26 cellular contexts compared by ENCODE assay signal in genomic region chr17:50194441-50195195, GRCh38. TPM values are rescaled to one million over a fixed set of nuclear protein-coding genes. Genes with fewer than 3 reads are reported as not detected.
DNase-seq lines count a peak whose midpoint lies in the region; ATAC-seq and TF ChIP-seq lines count a peak whose summit lies in the region.
"Had no signal": no experiment of that assay in that cellular context is flagged by ENCODE, and none has a peak within 500 bp of the region (broad histone marks: within the 10 kb centered on the region; RNA-seq: fewer than 3 reads in every experiment).

No MANE protein-coding gene starts in this region.

- intact Hi-C loops in esophagus squamous epithelium (cut with DNase I), result no loop called here

- no peak overlapping the region for H3K4me3 ChIP-seq in SK-N-SH (ENCODE audit: low read depth in 2 of 2, low read length in 1 of 2)
- H3K4me3 ChIP-seq in esophagus squamous epithelium, result no peak overlapping the region
- no peak overlapping the region for H3K4me3 ChIP-seq in osteoblast (ENCODE audit: insufficient read depth, low read length)
- H3K4me3 ChIP-seq in urinary bladder (ENCODE audit: low read depth, low read length), result no peak overlapping the region
- H3K4me3 ChIP-seq in GM23338, result no peak overlapping the region
- H3K4me3 ChIP-seq: neural progenitor cell, testis had no signal

- TF ChIP-seq CTCF in SK-N-SH (IDR thresholded peaks at IDR 0.05) (no peak), esophagus squamous epithelium (IDR thresholded peaks at IDR 0.05) (no peak), osteoblast (IDR thresholded peaks at IDR 0.05; ENCODE audit: extremely low read depth, low read depth, low read length) (no peak), GM23338 (conservative IDR thresholded peaks at IDR 0.05; ENCODE audit: low read depth in 2 of 2) (no peak)

- no peak overlapping the region; the same call in 1 of the 2 replicates for H3K9ac ChIP-seq in SK-N-SH
- H3K9ac ChIP-seq: neural progenitor cell had no signal

- H3K9me3 ChIP-seq in SK-N-SH, result no peaks in the 10 kb centered on the region
- no peaks in the 10 kb centered on the region for H3K9me3 ChIP-seq in esophagus squamous epithelium
- no peaks in the 10 kb centered on the region for H3K9me3 ChIP-seq in osteoblast (ENCODE audit: low read depth, low read length)
- H3K9me3 ChIP-seq: testis had no signal

- H3K27me3 Mint-ChIP-seq in GM23338 (ENCODE audit: insufficient read depth, low read depth, poor library complexity), result peaks cover under 1% of the 10 kb centered on the region

- no peak overlapping the region for H2AFZ ChIP-seq in SK-N-SH (ENCODE audit: low read depth)
- no peak overlapping the region for H2AFZ ChIP-seq in osteoblast (ENCODE audit: low read length)
- H2AFZ ChIP-seq in GM23338, result no peak overlapping the region
- H2AFZ ChIP-seq: neural progenitor cell had no signal

- ATAC-seq in SK-N-SH treated with all-trans-retinoic acid at 6 μM for 48 hours (no peak), GM23338 (no peak), HG03196 (IDR thresholded peaks at IDR 0.05; ENCODE audit: unreplicated experiment) (no peak)
- ATAC-seq: sciatic nerve had no signal

- no peak overlapping the region for H3K4me3 Mint-ChIP-seq in GM23338
- H3K4me3 Mint-ChIP-seq: activated CD4-positive, alpha-beta T cell treated with anti-CD3 and anti-CD28 coated beads, Interleukin-2, amount 10 ng/mL, durations not matched to agents 7 days and 5 days; H9; neural progenitor cell had no signal

- H3K36me3 ChIP-seq in SK-N-SH (replicated peaks in 1 of 2; ENCODE audit: control insufficient read depth in 1 of 2, insufficient read depth in 2 of 2, low read length in 1 of 2), result peaks cover 96% of the 10 kb centered on the region in 2 experiments
- peaks cover 4 to 83% (median 7%) of the 10 kb centered on the region in 3 donors for H3K36me3 ChIP-seq in esophagus squamous epithelium
- peaks cover 98% of the 10 kb centered on the region for H3K36me3 ChIP-seq in osteoblast (ENCODE audit: insufficient read depth, low read length)
- peaks cover 2% of the 10 kb centered on the region for H3K36me3 ChIP-seq in urinary bladder (ENCODE audit: insufficient read depth)
- no peaks in the 10 kb centered on the region for H3K36me3 ChIP-seq in GM23338 (ENCODE audit: insufficient read depth)
- H3K36me3 ChIP-seq: neural progenitor cell had no signal

- CTCF ChIA-PET in SK-N-SH (lab: Yijun Ruan, JAX), result interaction anchor here (0.9 to 13.8 kb wide), 8 partner anchors 9 to 77 kb away, joined by 3 to 463 read pairs (median 3); partner anchors contain the start of gene SGCA

- TF ChIP-seq EP300 in SK-N-SH (IDR thresholded peaks at IDR 0.05; ENCODE audit: borderline replicate concordance in 1 of 2, low read depth in 1 of 2, low read length in 1 of 2), result no peak

- no peak for TF ChIP-seq RAD21 in SK-N-SH (IDR thresholded peaks at IDR 0.05; ENCODE audit: low read length)

- H3K9me2 ChIP-seq in SK-N-SH (no peaks in the 10 kb centered on the region), GM23338 (ENCODE audit: insufficient read depth) (no peaks in the 10 kb centered on the region)

- H3K36me3 Mint-ChIP-seq in GM23338 (ENCODE audit: low read depth), result peaks cover 17% of the 10 kb centered on the region; the same call in 2 of the 3 replicates

- H3F3A ChIP-seq in SK-N-SH (replicated peaks; ENCODE audit: insufficient read depth), result peaks cover 97% of the 10 kb centered on the region
- no peaks in the 10 kb centered on the region for H3F3A ChIP-seq in GM23338 (replicated peaks; ENCODE audit: low read depth)

- H3K27ac ChIP-seq in SK-N-SH (ENCODE audit: low read depth in 2 of 2, low read length in 1 of 2) (peak overlapping the region in 1 of 2 experiments; percentile 100; a peak in 2 of 4 replicates), esophagus squamous epithelium (peak overlapping the region in 3 of 4 donors; percentile 22 to 91 (median 73)), osteoblast (ENCODE audit: low read depth, low read length) (peak overlapping the region; percentile 96), urinary bladder (ENCODE audit: low read depth) (peak overlapping the region; percentile 70), GM23338 (ENCODE audit: low read depth) (no peak overlapping the region)
- H3K27ac ChIP-seq: 22Rv1, neural progenitor cell, testis had no signal

- no peaks in the 10 kb centered on the region for H3K27me3 ChIP-seq in SK-N-SH (ENCODE audit: insufficient read depth)
- H3K27me3 ChIP-seq in esophagus squamous epithelium, result peaks cover 0 to 9% (median 0%) of the 10 kb centered on the region in 4 donors
- no peaks in the 10 kb centered on the region for H3K27me3 ChIP-seq in osteoblast (ENCODE audit: insufficient read depth, low read length)
- H3K27me3 ChIP-seq in GM23338 (ENCODE audit: insufficient read depth), result no peaks in the 10 kb centered on the region
- H3K27me3 ChIP-seq: testis had no signal

- H4K20me1 ChIP-seq in SK-N-SH (ENCODE audit: insufficient read depth) (peaks cover 100% of the 10 kb centered on the region), osteoblast (ENCODE audit: insufficient read depth, low read length) (peaks cover 92% of the 10 kb centered on the region), GM23338 (replicated peaks; ENCODE audit: insufficient read depth) (no peaks in the 10 kb centered on the region)

- H3K27ac Mint-ChIP-seq in GM23338, result no peak overlapping the region
- H3K27ac Mint-ChIP-seq: activated CD4-positive, alpha-beta T cell treated with anti-CD3 and anti-CD28 coated beads, Interleukin-2, amount 10 ng/mL, durations not matched to agents 7 days and 5 days; H9; neural progenitor cell had no signal

- H3K79me2 ChIP-seq in SK-N-SH (ENCODE audit: insufficient read depth), result peaks cover 97% of the 10 kb centered on the region
- H3K79me2 ChIP-seq in osteoblast (ENCODE audit: insufficient read depth, low read length), result peaks cover 91% of the 10 kb centered on the region
- H3K79me2 ChIP-seq in GM23338 (replicated peaks; ENCODE audit: insufficient read depth), result no peaks in the 10 kb centered on the region

- H3K4me1 Mint-ChIP-seq in GM23338, result peaks cover 8% of the 10 kb centered on the region; the same call in 2 of the 3 replicates

- H3K4me1 ChIP-seq in SK-N-SH (ENCODE audit: control insufficient read depth in 1 of 2, insufficient read depth in 2 of 2, low read depth in 1 of 2, low read length in 1 of 2) (peaks cover 14 to 50% of the 10 kb centered on the region in 2 experiments; a peak in 3 of 4 replicates), esophagus squamous epithelium (peaks cover 6 to 55% (median 16%) of the 10 kb centered on the region in 3 donors), osteoblast (ENCODE audit: insufficient read depth, low read length) (peaks cover 70% of the 10 kb centered on the region), urinary bladder (ENCODE audit: insufficient read depth) (no peaks in the 10 kb centered on the region), GM23338 (ENCODE audit: insufficient read depth) (no peaks in the 10 kb centered on the region)
- H3K4me1 ChIP-seq: neural progenitor cell had no signal

- peak overlapping the region; percentile 89; the same call in 1 of the 2 replicates for H3K4me2 ChIP-seq in SK-N-SH
- H3K4me2 ChIP-seq in osteoblast (ENCODE audit: insufficient read depth, low read length), result peak overlapping the region; percentile 86
- no peak overlapping the region for H3K4me2 ChIP-seq in GM23338
- H3K4me2 ChIP-seq: neural progenitor cell had no signal

- POLR2A ChIA-PET in SK-N-SH (lab: Yijun Ruan, JAX), result no interaction called here

- WGBS in SK-N-SH (ENCODE audit: low lambda C conversion rate), result 92% methylated on average over 18 of the region's 25 CpGs
- 60 to 76% methylated on average over 1 to 11 of the region's 25 CpGs for WGBS in esophagus squamous epithelium, 2 donors
- 49% methylated on average over 25 of the region's 25 CpGs for WGBS in urinary bladder

- no peak for TF ChIP-seq POLR2A in esophagus squamous epithelium (IDR thresholded peaks at IDR 0.05)

- no peak for DNase-seq in SK-N-SH
- no peak for DNase-seq in esophagus squamous epithelium (lab: John Stamatoyannopoulos, UW)
- peak; percentile 73 for DNase-seq in osteoblast (ENCODE audit: insufficient read length, low spot score, missing footprints)
- DNase-seq in NCI-H2029 treated with DMSO at 0.1 percent for 48 hours (lab: John Stamatoyannopoulos, UW), result no peak
- no peak for DNase-seq in GM23338 (ENCODE audit: low spot score)
- DNase-seq: activated CD4-positive, alpha-beta T cell treated with anti-CD3 and anti-CD28 coated beads, Interleukin-2, amount 10 ng/mL, durations not matched to agents 7 days and 5 days; activated CD8-positive, alpha-beta memory T cell treated with anti-CD3 and anti-CD28 coated beads, Interleukin-2, amount 50 U/mL, for 48 hours; anterior cingulate cortex; EL; H9; hippocampal formation; midbrain; NCI-H1436 treated with DMSO at 0.1 percent for 48 hours; NCI-H345; NK-92 treated with Interleukin-12 subunit alpha and Interleukin-12 subunit beta, amount 100 ng/mL, for 24 hours; stimulated activated CD4-positive, alpha-beta T cell treated with anti-CD3 and anti-CD28 coated beads, Interleukin-4, amount 100 ng/mL, for 1 hour; testis had no signal

- H3K9me3 Mint-ChIP-seq in GM23338, result no peaks in the 10 kb centered on the region
- H3K9me3 Mint-ChIP-seq: activated CD4-positive, alpha-beta T cell treated with anti-CD3 and anti-CD28 coated beads, Interleukin-2, amount 10 ng/mL, durations not matched to agents 7 days and 5 days; H9; neural progenitor cell had no signal

RNA-seq across cellular contexts. Expression of gene COL1A1, which starts 6.8 kb away (rescaled TPM):
- polyA plus RNA-seq in SK-N-SH (2012; rRNA removed) (265 and 1,461 TPM in 2 replicates), urinary bladder (802 TPM), GM23338 (2016; fragmentation: Nextera tagmentation; extraction: Ambion mirVana) (21.2 and 22.4 TPM in 2 replicates)
- polyA plus RNA-seq in SK-N-SH (2012; cell fraction: cytosol; rRNA removed), result 757 and 1,045 TPM in 2 replicates
- polyA plus RNA-seq in SK-N-SH (2012; cell fraction: nucleus; rRNA removed), result 2,732 and 4,628 TPM in 2 replicates
- total RNA-seq in esophagus squamous epithelium (10 to 100 TPM; 12.4 to 20.8 (median 19.7) TPM), osteoblast (6,718 and 8,987 TPM in 2 replicates), urinary bladder (5,262 TPM)
- total RNA-seq in GM23338 (2014; rRNA removed; shearing (Covaris generic)), result 27.9 and 34.3 TPM in 2 replicates

RNA-seq across cellular contexts. Expression of gene SGCA, which starts 28.8 kb away (rescaled TPM):
- polyA plus RNA-seq in SK-N-SH (2012; rRNA removed), result 0.29 TPM in 1 of 2 replicates, not detected in the other
- 0.04 and 0.07 TPM in 2 replicates for polyA plus RNA-seq in SK-N-SH (2012; cell fraction: cytosol; rRNA removed)
- 0.11 and 0.15 TPM in 2 replicates for polyA plus RNA-seq in SK-N-SH (2012; cell fraction: nucleus; rRNA removed)
- total RNA-seq in esophagus squamous epithelium, result 10 to 100 TPM in 1 of 4 donors, 1 to 10 TPM in 3; 1.9 to 15.1 (median 6.9) TPM
- 0.29 TPM in 1 of 2 replicates, not detected in the other for total RNA-seq in osteoblast
- total RNA-seq in urinary bladder, result 15.4 TPM
- 89.1 TPM for polyA plus RNA-seq in urinary bladder
- not detected in 2 replicates for total RNA-seq in GM23338 (2014; rRNA removed; shearing (Covaris generic))
- polyA plus RNA-seq in GM23338 (2016; fragmentation: Nextera tagmentation; extraction: Ambion mirVana), result 0.19 TPM in 1 of 2 replicates, not detected in the other
- total RNA-seq: activated CD4-positive, alpha-beta T cell treated with anti-CD3 and anti-CD28 coated beads, Interleukin-2, amount 10 ng/mL, durations not matched to agents 7 days and 5 days; dermis microvascular lymphatic vessel endothelial cell; RPMI7951 had no signal
- polyA plus RNA-seq: keratinocyte had no signal

RNA-seq across cellular contexts. Expression of gene PPP1R9B, which starts 44.1 kb away (rescaled TPM):
- polyA plus RNA-seq in SK-N-SH (2012; rRNA removed), result 26.9 and 35.2 TPM in 2 replicates
- polyA plus RNA-seq in SK-N-SH (2012; cell fraction: cytosol; rRNA removed), result 19.8 and 24.9 TPM in 2 replicates
- polyA plus RNA-seq in SK-N-SH (2012; cell fraction: nucleus; rRNA removed), result 65.0 and 65.1 TPM in 2 replicates
- total RNA-seq in esophagus squamous epithelium, result 10 to 100 TPM; 24.9 to 35.9 (median 28.2) TPM
- total RNA-seq in osteoblast, result 44.2 and 48.9 TPM in 2 replicates
- 16.6 TPM for total RNA-seq in urinary bladder
- 29.6 TPM for polyA plus RNA-seq in urinary bladder
- total RNA-seq in GM23338 (2014; rRNA removed; shearing (Covaris generic)), result 10.1 and 10.5 TPM in 2 replicates
- polyA plus RNA-seq in GM23338 (2016; fragmentation: Nextera tagmentation; extraction: Ambion mirVana), result 1.9 and 2.1 TPM in 2 replicates

Comparison
In these comparisons a context has a peak if more than half of its experiments do, and no peak if none do; other contexts are left out.
1. RNA of gene COL1A1, which starts 6.8 kb away (total RNA-seq): 6,718 to 8,987 TPM in osteoblast and 5,262 TPM in urinary bladder (single experiment); 27.9 to 34.3 TPM in GM23338 and 12.4 to 20.8 TPM in esophagus squamous epithelium; every median in the first group is over 100 times any median in the second.